15 cellular contexts compared by ENCODE assay signal in the genomic region with DNA sequence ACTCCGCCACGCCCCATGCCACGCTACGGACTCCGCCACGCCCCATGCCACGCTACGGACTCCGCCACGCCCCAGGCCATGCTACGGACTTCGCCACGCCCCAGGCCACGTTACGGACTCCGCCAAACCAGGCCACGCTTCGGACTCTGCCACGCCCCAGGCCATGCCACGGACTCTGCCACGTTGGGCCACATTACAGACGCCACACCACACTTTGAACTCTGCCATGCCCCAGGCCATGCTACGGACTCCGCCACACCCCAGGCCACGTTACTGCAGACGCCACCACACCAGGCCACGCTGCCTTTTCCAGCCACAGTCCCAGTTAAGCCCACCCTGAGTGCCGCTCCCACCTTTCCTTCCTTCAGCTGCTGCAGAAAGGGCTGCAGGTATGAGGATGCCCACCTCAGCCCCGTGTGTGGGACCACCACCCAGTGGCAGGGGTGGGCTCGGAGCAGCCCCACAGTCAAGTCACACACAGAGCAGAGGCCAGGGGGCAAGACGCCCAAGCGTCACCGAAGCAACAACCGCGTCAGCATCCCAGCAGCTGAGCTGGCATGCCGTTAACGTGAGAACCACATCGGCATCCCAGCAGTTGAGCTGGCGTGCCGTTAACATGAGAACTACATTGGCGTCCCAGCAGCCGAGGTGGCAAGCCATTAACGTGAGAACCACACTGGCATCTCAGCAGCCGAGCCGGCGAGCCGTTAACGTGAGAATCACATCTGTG. TPM values are rescaled to one million over a fixed set of nuclear protein-coding genes. Genes with fewer than 3 reads are reported as not detected.
DNase-seq lines count a peak whose midpoint lies in the region; ATAC-seq, FAIRE-seq and TF ChIP-seq lines count a peak whose summit lies in the region.
"Had no signal": no experiment of that assay in that cellular context is flagged by ENCODE, and none has a peak within 500 bp of the region (broad histone marks: within the 10 kb centered on the region; RNA-seq: fewer than 3 reads in every experiment).

No MANE protein-coding gene starts in this region.

- no peak overlapping the region for H3K4me3 Mint-ChIP-seq in activated T-cell treated with anti-CD3 and anti-CD28 coated beads, Interleukin-2, amount 50 U/mL, for 24 hours
- H3K4me3 Mint-ChIP-seq in chondrocyte (ENCODE audit: unreplicated experiment) (no peak overlapping the region), neural crest cell (no peak overlapping the region)

- peak; percentile 80 for FAIRE-seq in HTR-8/SVneo (lab: Jason Lieb, UNC)

- H3K9me3 Mint-ChIP-seq in activated T-cell treated with anti-CD3 and anti-CD28 coated beads, Interleukin-2, amount 50 U/mL, for 24 hours = peaks cover 4% of the 10 kb centered on the region
- H3K9me3 Mint-ChIP-seq in chondrocyte (ENCODE audit: low read depth) (no peaks in the 10 kb centered on the region), neural crest cell (no peaks in the 10 kb centered on the region)

- TF ChIP-seq CTCF in chondrocyte (IDR thresholded peaks at IDR 0.05) = no peak
- TF ChIP-seq CTCF in neural crest cell (conservative IDR thresholded peaks at IDR 0.05) = no peak

- no peak for DNase-seq in activated T-cell treated with anti-CD3 and anti-CD28 coated beads, Interleukin-2, amount 50 U/mL, for 24 hours
- no peak for DNase-seq in activated T-cell treated with anti-CD3 and anti-CD28 coated beads, Interleukin-2, amount 50 U/mL, for 48 hours
- DNase-seq in HTR-8/SVneo (ENCODE audit: insufficient read length, low spot score) (no peak), chondrocyte (ENCODE audit: low spot score) (peak; percentile 78), neural crest cell (ENCODE audit: low read depth, low spot score) (no peak), NCI-H69 (lab: John Stamatoyannopoulos, UW) (no peak)
- DNase-seq: C1 segment of cervical spinal cord, H7, NCI-H1048, NCI-H2107, NCI-H446, NCI-H774, Right ventricle myocardium superior had no signal

- H3K27ac Mint-ChIP-seq in activated T-cell treated with anti-CD3 and anti-CD28 coated beads, Interleukin-2, amount 50 U/mL, for 24 hours = peak overlapping the region; percentile 64
- H3K27ac Mint-ChIP-seq in chondrocyte (ENCODE audit: unreplicated experiment) (no peak overlapping the region), neural crest cell (ENCODE audit: unreplicated experiment) (peak overlapping the region; percentile 43)

- peaks cover 78% of the 10 kb centered on the region for H3K36me3 Mint-ChIP-seq in activated T-cell treated with anti-CD3 and anti-CD28 coated beads, Interleukin-2, amount 50 U/mL, for 24 hours (ENCODE audit: low read depth)
- H3K36me3 Mint-ChIP-seq in chondrocyte (ENCODE audit: low read depth) = no peaks in the 10 kb centered on the region
- H3K36me3 Mint-ChIP-seq in neural crest cell (ENCODE audit: low read depth) = peaks cover 5% of the 10 kb centered on the region

- ATAC-seq in activated CD4-positive, CD25-positive, alpha-beta regulatory T cell treated with anti-CD3 and anti-CD28 coated beads, Interleukin-2, amount 50 U/mL, for 24 hours = no peak
- ATAC-seq in HG03457 (IDR thresholded peaks at IDR 0.05; ENCODE audit: unreplicated experiment) = no peak

- no peaks in the 10 kb centered on the region for H3K27me3 Mint-ChIP-seq in activated T-cell treated with anti-CD3 and anti-CD28 coated beads, Interleukin-2, amount 50 U/mL, for 24 hours
- no peaks in the 10 kb centered on the region for H3K27me3 Mint-ChIP-seq in chondrocyte (ENCODE audit: low read depth)
- no peaks in the 10 kb centered on the region for H3K27me3 Mint-ChIP-seq in neural crest cell (ENCODE audit: low read depth)

- no peaks in the 10 kb centered on the region for H3K4me1 Mint-ChIP-seq in activated T-cell treated with anti-CD3 and anti-CD28 coated beads, Interleukin-2, amount 50 U/mL, for 24 hours (ENCODE audit: low read depth)
- H3K4me1 Mint-ChIP-seq in chondrocyte (ENCODE audit: low read depth) (peaks cover 3% of the 10 kb centered on the region), neural crest cell (peaks cover 5% of the 10 kb centered on the region)

RNA-seq across cellular contexts. Expression of gene GAK, which starts 26.5 kb away (rescaled TPM):
- total RNA-seq in chondrocyte (61.4 to 85.7 TPM (median 69.2 TPM) in 3 replicates), neural crest cell (83.4 and 87.7 TPM in 2 replicates)

RNA-seq across cellular contexts. Expression of gene TMEM175, which starts 26.6 kb away (rescaled TPM):
- total RNA-seq in chondrocyte (25.5 to 47.5 TPM (median 26.1 TPM) in 3 replicates), neural crest cell (15.2 and 22.1 TPM in 2 replicates)
